In the genomic region with DNA sequence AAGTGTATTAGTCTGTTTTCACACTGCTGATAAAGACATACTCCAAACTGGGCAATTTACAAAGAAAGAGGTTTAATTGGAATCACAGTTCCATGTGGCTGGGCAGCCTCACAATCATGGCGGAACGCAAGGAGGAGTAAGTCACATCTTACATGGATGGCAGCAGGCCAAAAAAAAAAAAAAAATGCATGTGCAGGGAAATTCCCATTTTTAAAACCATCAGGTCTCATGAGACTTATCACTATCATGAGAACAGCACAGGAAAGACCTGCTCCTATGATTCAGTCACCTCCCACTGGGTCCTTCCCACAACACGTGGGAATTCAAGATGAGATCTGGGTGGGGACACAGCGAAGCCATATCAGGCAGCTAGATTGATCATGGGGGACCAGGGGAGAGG, we compare ENCODE assay signal across 26 cellular contexts.
"Had no signal": no experiment of that assay in that cellular context is flagged by ENCODE, and none has a peak within 500 bp of the region (broad histone marks: within the 10 kb centered on the region; RNA-seq: fewer than 3 reads in every experiment).

No MANE protein-coding gene starts in this region.

- H3K36me3 ChIP-seq: colonic mucosa, esophagus muscularis mucosa, heart right ventricle, left ventricle myocardium inferior, lower lobe of right lung, neural progenitor cell, right atrium auricular region, stomach, thyroid gland, vagina had no signal

- H3K9me3 ChIP-seq: colonic mucosa, esophagus muscularis mucosa, heart right ventricle, left ventricle myocardium inferior, lower lobe of right lung, right atrium auricular region, stomach, thyroid gland, vagina had no signal

- H3K79me2 ChIP-seq: parathyroid adenoma had no signal

- H3K9ac ChIP-seq: neural progenitor cell, parathyroid adenoma had no signal

- FAIRE-seq: islet of Langerhans had no signal

- H3K4me2 ChIP-seq: neural progenitor cell had no signal

- DNase-seq: colonic mucosa; effector CD8-positive, alpha-beta T cell; endodermal cell; foreskin melanocyte; heart right ventricle; hippocampal formation; left cardiac atrium; left ventricle myocardium inferior; lower lobe of right lung; mesenchymal stem cell; midbrain; naive thymus-derived CD4-positive, alpha-beta T cell; stimulated activated CD4-positive, alpha-beta T cell treated with anti-CD3 and anti-CD28 coated beads, Interleukin-2, amount 100 ng/mL, for 24 hours; stimulated activated CD4-positive, alpha-beta T cell treated with anti-CD3 and anti-CD28 coated beads, Interleukin-4, amount 100 ng/mL, for 24 hours; stimulated activated naive CD4-positive, alpha-beta T cell treated with Interleukin-2 at 50 U/mL for 16 hours; stomach; thyroid gland; trophoblast cell had no signal

- H3K27me3 ChIP-seq: colonic mucosa, esophagus muscularis mucosa, heart right ventricle, neural progenitor cell, right atrium auricular region, stomach, thyroid gland, vagina had no signal

- ATAC-seq: heart right ventricle; left cardiac atrium; lower lobe of right lung; naive thymus-derived CD4-positive, alpha-beta T cell; sciatic nerve; stimulated activated effector memory CD8-positive, alpha-beta T cell treated with anti-CD3 and anti-CD28 coated beads, Interleukin-12 subunit alpha, Interleukin-12 subunit beta, amount 100 ng/mL, for 72 hours had no signal

- H2AFZ ChIP-seq: neural progenitor cell, parathyroid adenoma had no signal

- H3K4me1 ChIP-seq: colonic mucosa, lower lobe of right lung, parathyroid adenoma, vagina had no signal

- H3K4me3 ChIP-seq: colonic mucosa, esophagus muscularis mucosa, heart right ventricle, left ventricle myocardium inferior, lower lobe of right lung, neural progenitor cell, right atrium auricular region, stomach, thyroid gland, vagina had no signal

- H3K27ac ChIP-seq: colonic mucosa, esophagus muscularis mucosa, heart right ventricle, left ventricle myocardium inferior, lower lobe of right lung, neural progenitor cell, parathyroid adenoma, right atrium auricular region, stomach, thyroid gland, vagina had no signal
